ENCODE assay signal across 8 cellular contexts in genomic region chr5:134004626-134005414, GRCh38. TPM values are rescaled to one million over a fixed set of nuclear protein-coding genes. Genes with fewer than 3 reads are reported as not detected.
A peak's percentile ranks its signal among the peaks of the same experiment; 100 is the strongest.
DNase-seq lines count a peak whose midpoint lies in the region; ATAC-seq, FAIRE-seq and TF ChIP-seq lines count a peak whose summit lies in the region.

Gene VDAC1 (minus strand): TSS chr5:134004975. CDS start chr5:133993012, 11,963 bp downstream.

- peak within 1 kb of the TSS; percentile 99 for H3K27ac ChIP-seq in C4-2B

- ATAC-seq in HG03442 (IDR thresholded peaks at IDR 0.05; ENCODE audit: unreplicated experiment) = peak; percentile 65

- FAIRE-seq in GM19239 (lab: Jason Lieb, UNC) = no peak

- TF ChIP-seq CTCF in C4-2B (conservative IDR thresholded peaks at IDR 0.05) = no peak
- TF ChIP-seq CTCF in endothelial cell (IDR thresholded peaks at IDR 0.05; ENCODE audit: unreplicated experiment) = no peak

- peak within 1 kb of the TSS; percentile 94 for H3K4me3 Mint-ChIP-seq in endothelial cell (ENCODE audit: unreplicated experiment)

- peak within 1 kb of the TSS; percentile 81 for H3K27ac Mint-ChIP-seq in endothelial cell (ENCODE audit: unreplicated experiment)

- H3K9me3 Mint-ChIP-seq in endothelial cell (ENCODE audit: unreplicated experiment) = no peaks in the 10 kb centered on the region

- H3K27me3 Mint-ChIP-seq in endothelial cell (ENCODE audit: unreplicated experiment) = peaks cover 15% of the 10 kb centered on the region

- DNase-seq in GM19239 (ENCODE audit: insufficient read length, low spot score) (peak; percentile 93), NOMO-1 (lab: John Stamatoyannopoulos, UW; ENCODE audit: unreplicated experiment in 2 of 2) (peak; percentile 51 to 69), endothelial cell (ENCODE audit: low spot score) (peak; percentile 79), middle frontal gyrus (ENCODE audit: extremely low spot score, low spot score) (peak; percentile 55)
- DNase-seq in activated CD8-positive, alpha-beta memory T cell treated with anti-CD3 and anti-CD28 coated beads, Interleukin-2, amount 50 U/mL, for 24 hours (ENCODE audit: extremely low read depth) = peak; percentile 56
- peak; percentile 52 to 60 for DNase-seq in stimulated activated CD8-positive, alpha-beta memory T cell treated with anti-CD3 and anti-CD28 coated beads, Interleukin-4, amount 100 ng/mL, for 1 hour (ENCODE audit: low read depth in 2 of 2, low spot score in 1 of 2)

- peaks cover 6% of the 10 kb centered on the region for H3K36me3 Mint-ChIP-seq in endothelial cell (ENCODE audit: low read depth, unreplicated experiment)

- peaks cover 34% of the 10 kb centered on the region for H3K4me1 Mint-ChIP-seq in endothelial cell (ENCODE audit: unreplicated experiment)

RNA-seq across cellular contexts. Expression of gene VDAC1, which starts in this region (rescaled TPM):
- 165 TPM for total RNA-seq in endothelial cell (ENCODE audit: unreplicated experiment)

Comparison
In these comparisons a context has a peak if more than half of its experiments do, and no peak if none do; other contexts are left out.
1. Peak in every context shown above with its lines: DNase-seq, ATAC-seq and H3K27ac ChIP-seq.